In the genomic region with DNA sequence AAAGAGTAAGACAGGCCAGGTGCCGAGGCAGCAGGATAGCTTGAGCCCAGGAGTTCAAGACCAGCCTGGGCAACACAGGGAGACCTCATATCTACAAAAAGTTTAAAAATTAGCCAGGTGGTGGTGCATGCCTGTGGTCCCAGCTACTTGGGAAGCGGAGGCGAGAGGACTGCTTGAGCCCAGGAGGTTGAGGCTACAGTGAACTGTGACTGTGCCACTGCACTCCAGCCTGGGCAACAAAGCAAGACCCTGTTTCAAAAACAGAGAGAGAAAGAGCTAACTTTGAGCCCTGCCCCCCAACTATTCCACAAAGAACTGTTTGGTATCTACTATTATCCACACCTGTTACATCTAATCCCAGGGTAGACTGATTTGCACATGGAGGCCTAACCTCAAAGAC, we compare ENCODE assay signal across 27 cellular contexts. TPM values are rescaled to one million over a fixed set of nuclear protein-coding genes. Genes with fewer than 3 reads are reported as not detected.
DNase-seq lines count a peak whose midpoint lies in the region; ATAC-seq and TF ChIP-seq lines count a peak whose summit lies in the region.
"Had no signal": no experiment of that assay in that cellular context is flagged by ENCODE, and none has a peak within 500 bp of the region (broad histone marks: within the 10 kb centered on the region; RNA-seq: fewer than 3 reads in every experiment).

No MANE protein-coding gene starts in this region.

- no peaks in the 10 kb centered on the region for H3K9me3 Mint-ChIP-seq in natural killer cell
- H3K9me3 Mint-ChIP-seq in natural killer cell treated with Interleukin-12 subunit alpha and Interleukin-12 subunit beta and Interleukin-15 and Interleukin-18, amount 100 ng/mL, for 72 hours = no peaks in the 10 kb centered on the region
- H3K9me3 Mint-ChIP-seq in central memory CD8-positive, alpha-beta T cell = no peaks in the 10 kb centered on the region
- no peaks in the 10 kb centered on the region for H3K9me3 Mint-ChIP-seq in naive thymus-derived CD8-positive, alpha-beta T cell
- H3K9me3 Mint-ChIP-seq: activated CD4-positive, alpha-beta memory T cell treated with anti-CD3 and anti-CD28 coated beads for 36 hours; effector memory CD8-positive, alpha-beta T cell had no signal

- peaks cover 0 to 9% (median 0%) of the 10 kb centered on the region in 3 donors for H3K36me3 ChIP-seq in tibial artery
- H3K36me3 ChIP-seq: vagina had no signal

- H3K27ac ChIP-seq in tibial artery = no peak overlapping the region
- H3K27ac ChIP-seq: C4-2B, esophagus muscularis mucosa, vagina had no signal

- DNase-seq in natural killer cell (no peak), foreskin melanocyte (no peak), tibial artery (no peak), SKM-1 (lab: John Stamatoyannopoulos, UW; ENCODE audit: unreplicated experiment) (no peak), GM13976 (ENCODE audit: low spot score) (no peak)
- no peak for DNase-seq in natural killer cell treated with Interleukin-12 subunit alpha and Interleukin-12 subunit beta and Interleukin-15 and Interleukin-18, amount 100 ng/mL, for 72 hours (ENCODE audit: low spot score)
- DNase-seq in central memory CD8-positive, alpha-beta T cell (ENCODE audit: low spot score in 2 of 2) = no peak
- DNase-seq in naive thymus-derived CD8-positive, alpha-beta T cell = no peak
- DNase-seq: activated CD4-positive, alpha-beta memory T cell treated with anti-CD3 and anti-CD28 coated beads for 36 hours; activated gamma-delta T cell; effector memory CD8-positive, alpha-beta T cell; MG63; NCI-H1417 treated with DMSO at 0.1 percent for 48 hours; NCI-H2081 treated with DMSO at 0.1 percent for 48 hours; NCI-H774; T1000; testis had no signal

- no peaks in the 10 kb centered on the region for H3K27me3 ChIP-seq in tibial artery
- H3K27me3 ChIP-seq: esophagus muscularis mucosa, MG63, testis, vagina had no signal

- H3K36me3 Mint-ChIP-seq in natural killer cell = no peaks in the 10 kb centered on the region
- H3K36me3 Mint-ChIP-seq in natural killer cell treated with Interleukin-12 subunit alpha and Interleukin-12 subunit beta and Interleukin-15 and Interleukin-18, amount 100 ng/mL, for 72 hours = peaks cover 4% of the 10 kb centered on the region
- H3K36me3 Mint-ChIP-seq in central memory CD8-positive, alpha-beta T cell (ENCODE audit: insufficient read depth) = peaks cover 17% of the 10 kb centered on the region
- H3K36me3 Mint-ChIP-seq in naive thymus-derived CD8-positive, alpha-beta T cell = peaks cover 0 to 38% (median 1%) of the 10 kb centered on the region in 3 donors

- H3K4me3 ChIP-seq in tibial artery = no peak overlapping the region
- H3K4me3 ChIP-seq: coronary artery, esophagus muscularis mucosa, GM12878, K562, lung, MG63, testis, vagina had no signal

- ATAC-seq in natural killer cell = no peak
- ATAC-seq in natural killer cell treated with Interleukin-12 subunit alpha and Interleukin-12 subunit beta and Interleukin-15 and Interleukin-18, amount 100 ng/mL, for 72 hours = no peak
- ATAC-seq in central memory CD8-positive, alpha-beta T cell (replicated peaks; ENCODE audit: extremely low read depth, poor library complexity, severe bottlenecking) = no peak
- no peak for ATAC-seq in naive thymus-derived CD8-positive, alpha-beta T cell
- ATAC-seq: effector memory CD8-positive, alpha-beta T cell; GM12878; HCT116; K562 had no signal

- H3K27ac Mint-ChIP-seq in natural killer cell = peak overlapping the region; percentile 24 to 54
- H3K27ac Mint-ChIP-seq in natural killer cell treated with Interleukin-12 subunit alpha and Interleukin-12 subunit beta and Interleukin-15 and Interleukin-18, amount 100 ng/mL, for 72 hours = peak overlapping the region in 1 of 2 donors; percentile 21
- peak overlapping the region; percentile 69 for H3K27ac Mint-ChIP-seq in central memory CD8-positive, alpha-beta T cell (ENCODE audit: low read depth)
- peak overlapping the region in 6 of 10 donors; percentile 2 to 92 (median 37) for H3K27ac Mint-ChIP-seq in naive thymus-derived CD8-positive, alpha-beta T cell
- H3K27ac Mint-ChIP-seq: activated CD4-positive, alpha-beta memory T cell treated with anti-CD3 and anti-CD28 coated beads for 36 hours had no signal

- peaks cover 43 to 47% of the 10 kb centered on the region in 2 donors for H3K4me1 Mint-ChIP-seq in natural killer cell
- H3K4me1 Mint-ChIP-seq in natural killer cell treated with Interleukin-12 subunit alpha and Interleukin-12 subunit beta and Interleukin-15 and Interleukin-18, amount 100 ng/mL, for 72 hours (ENCODE audit: low read depth in 2 of 2) = peaks cover 23 to 32% of the 10 kb centered on the region in 2 donors
- peaks cover 44% of the 10 kb centered on the region for H3K4me1 Mint-ChIP-seq in central memory CD8-positive, alpha-beta T cell
- H3K4me1 Mint-ChIP-seq in naive thymus-derived CD8-positive, alpha-beta T cell = peaks cover 19 to 54% (median 49%) of the 10 kb centered on the region in 4 donors

- no peaks in the 10 kb centered on the region for H3K27me3 Mint-ChIP-seq in natural killer cell (ENCODE audit: low read depth in 2 of 2)
- H3K27me3 Mint-ChIP-seq in natural killer cell treated with Interleukin-12 subunit alpha and Interleukin-12 subunit beta and Interleukin-15 and Interleukin-18, amount 100 ng/mL, for 72 hours = no peaks in the 10 kb centered on the region
- H3K27me3 Mint-ChIP-seq in central memory CD8-positive, alpha-beta T cell = no peaks in the 10 kb centered on the region
- no peaks in the 10 kb centered on the region for H3K27me3 Mint-ChIP-seq in naive thymus-derived CD8-positive, alpha-beta T cell
- H3K27me3 Mint-ChIP-seq: activated CD4-positive, alpha-beta memory T cell treated with anti-CD3 and anti-CD28 coated beads for 36 hours; effector memory CD8-positive, alpha-beta T cell had no signal

- H3K4me1 ChIP-seq in tibial artery = peaks cover 0 to 77% (median 58%) of the 10 kb centered on the region in 4 donors

- no peak overlapping the region for H3K4me3 Mint-ChIP-seq in natural killer cell
- H3K4me3 Mint-ChIP-seq in natural killer cell treated with Interleukin-12 subunit alpha and Interleukin-12 subunit beta and Interleukin-15 and Interleukin-18, amount 100 ng/mL, for 72 hours = no peak overlapping the region
- no peak overlapping the region for H3K4me3 Mint-ChIP-seq in central memory CD8-positive, alpha-beta T cell
- no peak overlapping the region for H3K4me3 Mint-ChIP-seq in naive thymus-derived CD8-positive, alpha-beta T cell
- H3K4me3 Mint-ChIP-seq: activated CD4-positive, alpha-beta memory T cell treated with anti-CD3 and anti-CD28 coated beads for 36 hours; effector memory CD8-positive, alpha-beta T cell had no signal

- intact Hi-C loops in natural killer cell (cut with micrococcal nuclease) (no loop called here), tibial artery (cut with DNase I; ENCODE audit: low total_unique reads) (loop anchor here (10.0 kb wide), 1 partner anchor 57 kb away; a partner anchor contains a TSS)

- no peak for TF ChIP-seq CTCF in natural killer cell (IDR thresholded peaks at IDR 0.05)
- TF ChIP-seq CTCF in tibial artery (IDR thresholded peaks at IDR 0.05) = no peak
- TF ChIP-seq CTCF in GM13976 (IDR thresholded peaks at IDR 0.05; ENCODE audit: borderline replicate concordance, control extremely low read depth, extremely low read depth, insufficient read depth, missing control alignments) = no peak

- H3K9me3 ChIP-seq in tibial artery = no peaks in the 10 kb centered on the region
- H3K9me3 ChIP-seq: esophagus muscularis mucosa, MG63, testis, vagina had no signal

- POLR2A ChIA-PET in naive thymus-derived CD8-positive, alpha-beta T cell (lab: Charles Lee) = interaction anchor here (0.8 kb wide), 1 partner anchor 156 kb away, joined by 4 read pairs; no protein-coding TSS in a partner anchor

- in situ Hi-C loops in GM13976 (cut with MboI; ENCODE audit: low sequenced_read_pairs, unreplicated experiment) = no loop called here

RNA-seq across cellular contexts. Expression of a gene that starts 49.2 kb away (rescaled TPM):
- 1 to 10 TPM; 1.6 to 2.2 (median 1.7) TPM for total RNA-seq in natural killer cell
- 1 to 10 TPM; 1.8 to 4.0 TPM for total RNA-seq in natural killer cell treated with Interleukin-12 subunit alpha and Interleukin-12 subunit beta and Interleukin-15 and Interleukin-18, amount 100 ng/mL, for 72 hours
- 1 to 10 TPM; 1.3 to 1.5 TPM for total RNA-seq in naive thymus-derived CD8-positive, alpha-beta T cell
- polyA plus RNA-seq in naive thymus-derived CD8-positive, alpha-beta T cell = not detected
- total RNA-seq: Daoy, vagina had no signal
- polyA plus RNA-seq: AG04450 had no signal

RNA-seq across cellular contexts. Expression of a gene that starts 54.8 kb away (rescaled TPM):
- total RNA-seq in natural killer cell = 100 to 1,000 TPM; 128 to 168 (median 162) TPM
- total RNA-seq in natural killer cell treated with Interleukin-12 subunit alpha and Interleukin-12 subunit beta and Interleukin-15 and Interleukin-18, amount 100 ng/mL, for 72 hours = 100 to 1,000 TPM; 165 to 230 TPM
- 100 to 1,000 TPM; 133 to 138 TPM for total RNA-seq in naive thymus-derived CD8-positive, alpha-beta T cell
- 10 to 100 TPM; 45.3 to 79.3 (median 55.3) TPM for polyA plus RNA-seq in naive thymus-derived CD8-positive, alpha-beta T cell
